8 cellular contexts compared by ENCODE assay signal in genomic region chr9:114506082-114506390, GRCh38. TPM values are rescaled to one million over a fixed set of nuclear protein-coding genes. Genes with fewer than 3 reads are reported as not detected.
A peak's percentile ranks its signal among the peaks of the same experiment; 100 is the strongest.
DNase-seq lines count a peak whose midpoint lies in the region; ATAC-seq and TF ChIP-seq lines count a peak whose summit lies in the region.

No MANE protein-coding gene starts in this region.

- ATAC-seq in activated T-cell treated with anti-CD3 and anti-CD28 coated beads, Interleukin-2, amount 50 U/mL, for 72 hours (replicated peaks in 1 of 2), result no peak
- ATAC-seq in right lobe of liver, result no peak
- ATAC-seq in thoracic aorta (ENCODE audit: insufficient number of reproducible peaks, low FRiP score, low read depth), result no peak

- H3K27me3 Mint-ChIP-seq in activated T-cell treated with anti-CD3 and anti-CD28 coated beads, Interleukin-2, amount 50 U/mL, for 72 hours (ENCODE audit: low read depth), result peaks cover 38% of the 10 kb centered on the region

- H3K27me3 ChIP-seq in right lobe of liver (no peaks in the 10 kb centered on the region), thoracic aorta (replicated peaks; ENCODE audit: insufficient read depth) (no peaks in the 10 kb centered on the region)

- H3K4me3 ChIP-seq in astrocyte of the cerebellum (ENCODE audit: low read depth, low read length), result peak overlapping the region; percentile 65
- H3K4me3 ChIP-seq in right lobe of liver, result peak overlapping the region; percentile 53 to 68 (median 64)
- peak overlapping the region; percentile 75 for H3K4me3 ChIP-seq in thoracic aorta

- peak overlapping the region; percentile 91 to 97 for H3K4me3 Mint-ChIP-seq in activated T-cell treated with anti-CD3 and anti-CD28 coated beads, Interleukin-2, amount 50 U/mL, for 72 hours

- intact Hi-C loops in right lobe of liver (cut with DNase I), result loop anchor here in 1 of 2 donors (10.0 kb wide), 1 partner anchor 149 kb away; the partner anchor contains the start of gene TEX53

- no peak for TF ChIP-seq POLR2A in right lobe of liver (IDR thresholded peaks at IDR 0.05)

- H3K27ac Mint-ChIP-seq in activated T-cell treated with anti-CD3 and anti-CD28 coated beads, Interleukin-2, amount 50 U/mL, for 72 hours, result no peak overlapping the region

- DNase-seq in activated T-cell treated with anti-CD3 and anti-CD28 coated beads, Interleukin-2, amount 50 U/mL, for 72 hours, result no peak
- DNase-seq in activated T-cell treated with anti-CD3 and anti-CD28 coated beads, Interleukin-2, amount 50 U/mL, for 1 hour, result no peak
- DNase-seq in astrocyte of the cerebellum (ENCODE audit: low read depth) (no peak), right lobe of liver (no peak), thoracic aorta (ENCODE audit: low spot score) (no peak), ureter (ENCODE audit: low spot score) (no peak), SKM-1 treated with dmso at 0.1 percent for 144 hours (lab: John Stamatoyannopoulos, UW; ENCODE audit: unreplicated experiment) (no peak), SW 1271 (lab: John Stamatoyannopoulos, UW) (no peak)

- H3K27ac ChIP-seq in right lobe of liver (no peak overlapping the region), thoracic aorta (no peak overlapping the region)

- no peaks in the 10 kb centered on the region for H3K9me3 ChIP-seq in right lobe of liver
- H3K9me3 ChIP-seq in thoracic aorta, result no peaks in the 10 kb centered on the region

- H3K36me3 Mint-ChIP-seq in activated T-cell treated with anti-CD3 and anti-CD28 coated beads, Interleukin-2, amount 50 U/mL, for 72 hours (ENCODE audit: insufficient read depth in 2 of 2), result no peaks in the 10 kb centered on the region

- H3K36me3 ChIP-seq in right lobe of liver, result no peaks in the 10 kb centered on the region
- H3K36me3 ChIP-seq in thoracic aorta, result no peaks in the 10 kb centered on the region

- TF ChIP-seq CTCF in astrocyte of the cerebellum (IDR thresholded peaks at IDR 0.05; ENCODE audit: low read depth, low read length, missing control alignments) (no peak), right lobe of liver (IDR thresholded peaks at IDR 0.05) (no peak), thoracic aorta (IDR thresholded peaks at IDR 0.05) (no peak)

- peaks cover 18% of the 10 kb centered on the region for H3K4me1 Mint-ChIP-seq in activated T-cell treated with anti-CD3 and anti-CD28 coated beads, Interleukin-2, amount 50 U/mL, for 72 hours (ENCODE audit: low read depth)

- 52% methylated on average over 7 of the region's 7 CpGs for WGBS in right lobe of liver (ENCODE audit: insufficient coverage, low coverage, low lambda C conversion rate, missing lambda C conversion rate)

- peaks cover 0 to 8% (median 0%) of the 10 kb centered on the region in 4 donors for H3K4me1 ChIP-seq in right lobe of liver
- H3K4me1 ChIP-seq in thoracic aorta (ENCODE audit: control insufficient read depth in 1 of 2, low read depth in 2 of 2), result peaks cover 0 to 16% of the 10 kb centered on the region in 2 donors

- no peaks in the 10 kb centered on the region for H3K9me3 Mint-ChIP-seq in activated T-cell treated with anti-CD3 and anti-CD28 coated beads, Interleukin-2, amount 50 U/mL, for 72 hours

- in situ Hi-C loops in astrocyte of the cerebellum (cut with HindIII; ENCODE audit: low sequenced_read_pairs), result no loop called here

RNA-seq across cellular contexts. Expression of gene WHRN, which starts 0.8 kb away (rescaled TPM):
- 1 to 10 TPM; 7.1 to 8.6 TPM for total RNA-seq in activated T-cell treated with anti-CD3 and anti-CD28 coated beads, Interleukin-2, amount 50 U/mL, for 72 hours
- total RNA-seq in right lobe of liver (1 to 10 TPM; 2.1 to 3.7 (median 2.7) TPM), thoracic aorta (1 to 10 TPM; 4.1 to 5.1 TPM), ureter (11.8 TPM)
